In genomic region chrX:16604300-16604699, GRCh38 we compare ENCODE assay signal across 14 cellular contexts. TPM values are rescaled to one million over a fixed set of nuclear protein-coding genes. Genes with fewer than 3 reads are reported as not detected.
A peak's percentile ranks its signal among the peaks of the same experiment; 100 is the strongest.
DNase-seq lines count a peak whose midpoint lies in the region; ATAC-seq, FAIRE-seq and TF ChIP-seq lines count a peak whose summit lies in the region.
"Had no signal": no experiment of that assay in that cellular context is flagged by ENCODE, and none has a peak within 500 bp of the region (broad histone marks: within the 10 kb centered on the region; RNA-seq: fewer than 3 reads in every experiment).

No MANE protein-coding gene starts in this region.

- no peaks in the 10 kb centered on the region for H3K79me1 ChIP-seq in H1 (ENCODE audit: low read depth, low read length)

- peak overlapping the region; percentile 74 for H3K27ac Mint-ChIP-seq in Calu3 (ENCODE audit: unreplicated experiment)
- H3K27ac Mint-ChIP-seq in naive thymus-derived CD8-positive, alpha-beta T cell: peak overlapping the region; percentile 72 to 97 (median 92)

- H3K4ac ChIP-seq in H1 (replicated peaks; ENCODE audit: insufficient read length, low read depth, low read length): no peak overlapping the region

- no peak overlapping the region for H2AFZ ChIP-seq in H1 (ENCODE audit: low read length)

- no peak for TF ChIP-seq POLR2A in H1 (IDR thresholded peaks at IDR 0.05; ENCODE audit: control extremely low read depth in 1 of 2, low read depth in 2 of 2, low read length in 2 of 2)

- intact Hi-C loops in Calu3 (cut with micrococcal nuclease; ENCODE audit: unreplicated experiment): no loop called here

- TF ChIP-seq CTCF in Calu3 (IDR thresholded peaks at IDR 0.05; ENCODE audit: unreplicated experiment) (no peak), H1 (IDR thresholded peaks at IDR 0.05; ENCODE audit: control extremely low read depth in 1 of 3, insufficient read depth in 1 of 3, low read depth in 1 of 3, low read length in 3 of 3) (no peak)

- no peak overlapping the region for H3K23ac ChIP-seq in H1 (ENCODE audit: insufficient read length)

- H2AK5ac ChIP-seq in H1 (ENCODE audit: low read depth, low read length): no peak overlapping the region

- no peaks in the 10 kb centered on the region for H3K27me3 ChIP-seq in H1 (replicated peaks in 1 of 4; ENCODE audit: control insufficient read depth in 3 of 4, extremely low read depth in 1 of 4, insufficient read depth in 3 of 4, low read length in 3 of 4)

- no peaks in the 10 kb centered on the region for H4K20me1 ChIP-seq in H1 (replicated peaks in 1 of 2; ENCODE audit: control insufficient read depth in 1 of 2, insufficient read depth in 2 of 2, low read length in 2 of 2)

- H2BK5ac ChIP-seq in H1 (ENCODE audit: low read depth, low read length): no peak overlapping the region

- WGBS in H1 (ENCODE audit: extremely low coverage in 1 of 2, insufficient coverage in 1 of 2, insufficient read length in 1 of 2, insufficient replicate concordance in 2 of 2, low coverage in 1 of 2, low lambda C conversion rate in 2 of 2, missing lambda C conversion rate in 1 of 2), 2 experiments: 94% methylated on average over 2 of the region's 2 CpGs; no CpG with 5 or more reads in 1 of the 2 experiments

- H3K18ac ChIP-seq in H1 (ENCODE audit: extremely low read depth, low read length): peak overlapping the region; percentile 32; the same call in 1 of the 2 replicates

- H3K27me3 Mint-ChIP-seq in Calu3 (ENCODE audit: unreplicated experiment): no peaks in the 10 kb centered on the region
- H3K27me3 Mint-ChIP-seq in naive thymus-derived CD8-positive, alpha-beta T cell: no peaks in the 10 kb centered on the region

- H3K36me3 ChIP-seq in SK-N-MC (ENCODE audit: insufficient read depth, low read length): no peaks in the 10 kb centered on the region
- H3K36me3 ChIP-seq in H1 (ENCODE audit: control insufficient read depth in 2 of 4, insufficient read depth in 4 of 4, low read length in 3 of 4): peaks cover 0 to 13% (median 3%) of the 10 kb centered on the region in 4 experiments; a peak in 4 of 8 replicates
- H3K36me3 ChIP-seq: breast epithelium had no signal

- TF ChIP-seq RAD21 in H1 (IDR thresholded peaks at IDR 0.05 in 1 of 2, conservative IDR thresholded peaks at IDR 0.05 in 1 of 2; ENCODE audit: low read depth in 2 of 2, low read length in 2 of 2): no peak

- no peak for ATAC-seq in naive thymus-derived CD8-positive, alpha-beta T cell
- no peak for ATAC-seq in HG02763 (IDR thresholded peaks at IDR 0.05; ENCODE audit: unreplicated experiment)

- no peaks in the 10 kb centered on the region for H3K79me2 ChIP-seq in H1 (ENCODE audit: control insufficient read depth in 1 of 2, insufficient read depth in 2 of 2, low read length in 2 of 2)

- no peak overlapping the region for H2BK120ac ChIP-seq in H1 (replicated peaks; ENCODE audit: low read depth, low read length)

- no peak overlapping the region for H2BK20ac ChIP-seq in H1 (ENCODE audit: low read length)

- FAIRE-seq in H1 (lab: Jason Lieb, UNC): no peak

- no peaks in the 10 kb centered on the region for H3K9me3 Mint-ChIP-seq in Calu3 (ENCODE audit: low read depth, unreplicated experiment)
- H3K9me3 Mint-ChIP-seq in naive thymus-derived CD8-positive, alpha-beta T cell: no peaks in the 10 kb centered on the region

- H3K9me3 ChIP-seq in SK-N-MC (ENCODE audit: low read depth, low read length) (no peaks in the 10 kb centered on the region), H1 (ENCODE audit: insufficient read depth in 2 of 2, low read depth in 1 of 2, low read length in 1 of 2) (no peaks in the 10 kb centered on the region)
- H3K9me3 ChIP-seq: breast epithelium had no signal

- no peak overlapping the region for H2BK12ac ChIP-seq in H1 (ENCODE audit: low read depth, low read length)

- H2BK15ac ChIP-seq in H1 (ENCODE audit: low read length): no peak overlapping the region

- H3K36me3 Mint-ChIP-seq in Calu3 (ENCODE audit: insufficient read depth, unreplicated experiment): no peaks in the 10 kb centered on the region
- peaks cover 0 to 4% (median 4%) of the 10 kb centered on the region in 3 donors for H3K36me3 Mint-ChIP-seq in naive thymus-derived CD8-positive, alpha-beta T cell

- no peak for TF ChIP-seq EP300 in H1 (IDR thresholded peaks at IDR 0.05; ENCODE audit: borderline replicate concordance in 1 of 2, low read depth in 2 of 2, low read length in 2 of 2)

- H3K4me2 ChIP-seq in H1 (ENCODE audit: insufficient read depth in 1 of 2, low read depth in 2 of 2, low read length in 2 of 2): no peak overlapping the region

- CTCF ChIA-PET in Calu3 (lab: Charles Lee): no interaction called here
- CTCF ChIA-PET in H1 (lab: Charles Lee; ENCODE audit: partially characterized antibody): no interaction called here

- H3K9ac ChIP-seq in SK-N-MC (ENCODE audit: insufficient read length) (no peak overlapping the region), H1 (replicated peaks in 1 of 4; ENCODE audit: extremely low read depth in 1 of 4, low read depth in 3 of 4, low read length in 3 of 4) (no peak overlapping the region)

- no peaks in the 10 kb centered on the region; a peak in 1 of 7 replicates for H3K4me1 ChIP-seq in H1 (replicated peaks in 1 of 4; ENCODE audit: control insufficient read depth in 3 of 4, insufficient read depth in 4 of 4, low read length in 3 of 4)
- H3K4me1 ChIP-seq: breast epithelium had no signal

- H3K4me1 Mint-ChIP-seq in Calu3 (ENCODE audit: low read depth, unreplicated experiment): peaks cover 17% of the 10 kb centered on the region
- H3K4me1 Mint-ChIP-seq in naive thymus-derived CD8-positive, alpha-beta T cell: peaks cover 7 to 43% (median 31%) of the 10 kb centered on the region in 4 donors

- no peak overlapping the region for H4K5ac ChIP-seq in H1 (ENCODE audit: insufficient read length, low read depth, low read length)

- H3K4me3 ChIP-seq in SK-N-MC (peak overlapping the region; percentile 30; the same call in 1 of the 2 replicates), H1 (ENCODE audit: extremely low read depth in 1 of 4, insufficient read depth in 2 of 4, low read depth in 3 of 4, low read length in 4 of 4) (no peak overlapping the region)
- H3K4me3 ChIP-seq: breast epithelium had no signal

- H3K23me2 ChIP-seq in H1 (ENCODE audit: low read depth, low read length): no peaks in the 10 kb centered on the region

- no peak overlapping the region for H3K4me3 Mint-ChIP-seq in Calu3 (ENCODE audit: low read depth, unreplicated experiment)
- H3K4me3 Mint-ChIP-seq in naive thymus-derived CD8-positive, alpha-beta T cell: peak overlapping the region; percentile 42 to 84 (median 78)

- DNase-seq in Calu3: no peak
- no peak for DNase-seq in SK-N-MC (ENCODE audit: low read depth, low spot score)
- DNase-seq in H1 (ENCODE audit: low read depth in 1 of 2, low spot score in 2 of 2): no peak
- DNase-seq in naive thymus-derived CD8-positive, alpha-beta T cell: no peak
- no peak for DNase-seq in NCI-H510A treated with DMSO at 0.1 percent for 48 hours (lab: John Stamatoyannopoulos, UW)
- DNase-seq in NCI-H2171 (lab: John Stamatoyannopoulos, UW): no peak
- no peak for DNase-seq in DMS79 (lab: John Stamatoyannopoulos, UW)
- DNase-seq: COR-L47 had no signal

- no peak overlapping the region for H3K56ac ChIP-seq in H1 (replicated peaks; ENCODE audit: insufficient read length, low read depth, low read length)

- H4K8ac ChIP-seq in H1 (ENCODE audit: extremely low read depth, insufficient read depth, low read length): no peak overlapping the region

- POLR2A ChIA-PET in H1 (lab: Charles Lee; ENCODE audit: partially characterized antibody): no interaction called here
- POLR2A ChIA-PET in naive thymus-derived CD8-positive, alpha-beta T cell (lab: Charles Lee): no interaction called here

- no peak overlapping the region for H3K14ac ChIP-seq in H1 (ENCODE audit: insufficient read length)

- H4K91ac ChIP-seq in H1 (replicated peaks; ENCODE audit: insufficient read length, low read length): no peak overlapping the region

- no TSS peak for BruUV-seq in Calu3 (replicated peaks; lab: Mats Ljungman, UMichigan)

- H3K27ac ChIP-seq in SK-N-MC: peak overlapping the region; percentile 70
- H3K27ac ChIP-seq in H1 (ENCODE audit: low read depth, low read length): no peak overlapping the region

TF ChIP-seq in H1, 55 proteins besides CTCF, POLR2A, EP300 and RAD21 (continues in another document):
- no peak for TF ChIP-seq SUZ12 (IDR thresholded peaks at IDR 0.05; ENCODE audit: low read length)
- TF ChIP-seq TEAD4 (IDR thresholded peaks at IDR 0.05; ENCODE audit: low read depth, low read length): no peak
- no peak for TF ChIP-seq POLR2AphosphoS5 (IDR thresholded peaks at IDR 0.05; ENCODE audit: low read depth, low read length)
- TF ChIP-seq SIN3A (conservative IDR thresholded peaks at IDR 0.05 in 1 of 2, IDR thresholded peaks at IDR 0.05 in 1 of 2; ENCODE audit: low read depth in 1 of 2, low read length in 2 of 2): no peak
- no peak for TF ChIP-seq CEBPB (IDR thresholded peaks at IDR 0.05; ENCODE audit: low read depth, low read length)
- TF ChIP-seq TAF1 (IDR thresholded peaks at IDR 0.05; ENCODE audit: low read depth, low read length): no peak
- TF ChIP-seq YY1 (IDR thresholded peaks at IDR 0.05; ENCODE audit: low read depth, low read length): no peak
- TF ChIP-seq TCF12 (IDR thresholded peaks at IDR 0.05; ENCODE audit: low read depth, low read length): no peak
- no peak for TF ChIP-seq POU5F1 (IDR thresholded peaks at IDR 0.05; ENCODE audit: low read depth, low read length)
- TF ChIP-seq HDAC6 (IDR thresholded peaks at IDR 0.05; ENCODE audit: low read depth, low read length): no peak
- no peak for TF ChIP-seq EZH2 (IDR thresholded peaks at IDR 0.05; ENCODE audit: low read depth, low read length, severe bottlenecking)
- TF ChIP-seq SIX5 (IDR thresholded peaks at IDR 0.05; ENCODE audit: low read depth, low read length): no peak
- no peak for TF ChIP-seq JUN (IDR thresholded peaks at IDR 0.05; ENCODE audit: low read depth, low read length)
- no peak for TF ChIP-seq ASH2L (IDR thresholded peaks at IDR 0.05; ENCODE audit: low read length)
- no peak for TF ChIP-seq CBX8 (IDR thresholded peaks at IDR 0.05; ENCODE audit: borderline replicate concordance, low read depth, low read length)
- TF ChIP-seq KDM1A (IDR thresholded peaks at IDR 0.05; ENCODE audit: borderline replicate concordance, low read length): no peak

RNA-seq across cellular contexts. Expression of gene S100G, which starts 45.7 kb away (rescaled TPM):
- total RNA-seq in Calu3 (2022): not detected in 2 replicates
- not detected in 2 replicates for total RNA-seq in H1 (2021; fragmentation: NEBNext Ultra II Directional; extraction: Animal tissue kit (Norgen Biotek cat#: 25700))
- not detected in 2 replicates for polyA plus RNA-seq in H1 (2011; rRNA removed)
- polyA plus RNA-seq in H1 (2011; cell fraction: cytosol; rRNA removed): not detected
- not detected for polyA plus RNA-seq in H1 (2011; cell fraction: nucleus; rRNA removed)
- polyA plus RNA-seq in H1 (2012, experiment 1 of 2): not detected in 4 replicates
- not detected for polyA plus RNA-seq in H1 (2012, experiment 2 of 2)
- not detected for polyA plus RNA-seq in H1 (2013, experiment 1 of 2)
- polyA plus RNA-seq in H1 (2013, experiment 2 of 2): not detected
- polyA minus RNA-seq in H1 (2011; rRNA and poly(A)+ RNA removed): not detected in 2 replicates
- not detected for polyA minus RNA-seq in H1 (2011; cell fraction: cytosol; rRNA and poly(A)+ RNA removed)
- not detected for polyA minus RNA-seq in H1 (2011; cell fraction: nucleus; rRNA and poly(A)+ RNA removed)
- not detected for total RNA-seq in naive thymus-derived CD8-positive, alpha-beta T cell
- not detected for polyA plus RNA-seq in naive thymus-derived CD8-positive, alpha-beta T cell
- total RNA-seq: epithelial cell of proximal tubule, MCF 10A, OCI-LY7, pulmonary artery endothelial cell had no signal
